1 cellular context compared by ENCODE assay signal in genomic region chr13:74191036-74191809, GRCh38.
TF ChIP-seq lines count a peak whose summit lies in the region.

No MANE protein-coding gene starts in this region.

TF ChIP-seq in H1, 55 proteins besides CTCF, POLR2A, EP300 and RAD21 (continued from another document):
- no peak for TF ChIP-seq SUZ12 (IDR thresholded peaks at IDR 0.05; ENCODE audit: low read length)
- no peak for TF ChIP-seq CTBP2 (IDR thresholded peaks at IDR 0.05; ENCODE audit: borderline replicate concordance, insufficient read depth, insufficient read length, low read length)
- no peak for TF ChIP-seq SIN3A (conservative IDR thresholded peaks at IDR 0.05 in 1 of 2, IDR thresholded peaks at IDR 0.05 in 1 of 2; ENCODE audit: low read depth in 1 of 2, low read length in 2 of 2)
- TF ChIP-seq TEAD4 (IDR thresholded peaks at IDR 0.05; ENCODE audit: low read depth, low read length), result no peak
TF ChIP-seq in H1: peak in this region for 0.
